9 cellular contexts compared by ENCODE assay signal in genomic region chrX:136148391-136148790, GRCh38. TPM values are rescaled to one million over a fixed set of nuclear protein-coding genes. Genes with fewer than 3 reads are reported as not detected.
DNase-seq lines count a peak whose midpoint lies in the region.
"Had no signal": no experiment of that assay in that cellular context is flagged by ENCODE, and none has a peak within 500 bp of the region (broad histone marks: within the 10 kb centered on the region; RNA-seq: fewer than 3 reads in every experiment).

No MANE protein-coding gene starts in this region.

- H3K4me2 ChIP-seq in BLaER1 (peak overlapping the region; percentile 56), neuronal stem cell (ENCODE audit: insufficient read depth, low read length, poor library complexity, severe bottlenecking) (peak overlapping the region; percentile 31)

- H3K27ac ChIP-seq in BLaER1 (no peak overlapping the region), esophagus (ENCODE audit: low read depth in 2 of 2, low read length in 1 of 2) (peak overlapping the region; percentile 47 to 63), neuronal stem cell (replicated peaks; ENCODE audit: low read length) (no peak overlapping the region)

- H2BK15ac ChIP-seq in neuronal stem cell (ENCODE audit: low read length) = no peak overlapping the region

- no peak overlapping the region for H2BK5ac ChIP-seq in neuronal stem cell (ENCODE audit: low read length)

- H4K20me1 ChIP-seq in BLaER1 = peaks cover 29% of the 10 kb centered on the region; the same call in 1 of the 2 replicates

- H3K9ac ChIP-seq in BLaER1 (no peak overlapping the region), neuronal stem cell (ENCODE audit: low read depth, low read length, poor library complexity) (no peak overlapping the region)

- H3K36me3 ChIP-seq in BLaER1 (no peaks in the 10 kb centered on the region), esophagus (ENCODE audit: control insufficient read depth in 2 of 2, insufficient read depth in 2 of 2, low read length in 1 of 2) (no peaks in the 10 kb centered on the region), neuronal stem cell (replicated peaks in 1 of 2; ENCODE audit: control insufficient read depth in 2 of 2, insufficient read depth in 2 of 2, low read length in 2 of 2) (no peaks in the 10 kb centered on the region)

- DNase-seq in NCI-H69 (lab: John Stamatoyannopoulos, UW) = peak; percentile 45
- no peak for DNase-seq in neuronal stem cell (ENCODE audit: low spot score)
- DNase-seq in NK-92 treated with Interleukin-12 subunit alpha and Interleukin-12 subunit beta, amount 100 ng/mL, for 24 hours (lab: John Stamatoyannopoulos, UW) = no peak
- DNase-seq in GDM1 (lab: John Stamatoyannopoulos, UW) = no peak
- no peak for DNase-seq in stimulated activated CD8-positive, alpha-beta memory T cell treated with anti-CD3 and anti-CD28 coated beads, Interleukin-4, amount 100 ng/mL, for 48 hours
- no peak for DNase-seq in NCI-H526 treated with DMSO at 0.1 percent for 48 hours (lab: John Stamatoyannopoulos, UW)
- DNase-seq: NCI-H187 treated with DMSO at 0.1 percent for 48 hours had no signal

- H2AFZ ChIP-seq in neuronal stem cell (ENCODE audit: low read length) = no peak overlapping the region

- no peak overlapping the region for H2BK12ac ChIP-seq in neuronal stem cell (ENCODE audit: low read length)

- no peak overlapping the region for H2AK5ac ChIP-seq in neuronal stem cell (ENCODE audit: low read depth, low read length)

- H3K4ac ChIP-seq in neuronal stem cell (ENCODE audit: low read length) = no peak overlapping the region

- 12 to 30% methylated on average over 17 of the region's 17 CpGs for WGBS in esophagus, 2 donors
- WGBS in neuronal stem cell (ENCODE audit: extremely low coverage in 2 of 2, insufficient read length in 2 of 2, insufficient replicate concordance in 1 of 2), 2 donors = no CpG with 5 or more reads among the region's 17 CpGs

- H4K91ac ChIP-seq in neuronal stem cell (ENCODE audit: low read depth, low read length, poor library complexity) = no peak overlapping the region

- H3K27me3 ChIP-seq in BLaER1 (peaks cover 54% of the 10 kb centered on the region), esophagus (ENCODE audit: control insufficient read depth in 1 of 2, insufficient read depth in 2 of 2, low read length in 2 of 2) (no peaks in the 10 kb centered on the region), neuronal stem cell (ENCODE audit: control insufficient read depth in 3 of 3, insufficient read depth in 3 of 3, low read depth in 1 of 3, low read length in 3 of 3) (peaks cover 0 to 31% (median 2%) of the 10 kb centered on the region in 3 experiments)

- H3K4me1 ChIP-seq in BLaER1 (peaks cover 15% of the 10 kb centered on the region), esophagus (ENCODE audit: control insufficient read depth in 2 of 2, insufficient read depth in 2 of 2, low read length in 1 of 2) (no peaks in the 10 kb centered on the region), neuronal stem cell (ENCODE audit: control insufficient read depth in 2 of 2, insufficient read depth in 1 of 2, low read depth in 1 of 2, low read length in 2 of 2) (no peaks in the 10 kb centered on the region)

- no peak overlapping the region for H3K14ac ChIP-seq in neuronal stem cell (ENCODE audit: low read length)

- no peak overlapping the region for H2BK120ac ChIP-seq in neuronal stem cell (ENCODE audit: low read depth, low read length)

- no peak overlapping the region for H3K18ac ChIP-seq in neuronal stem cell (ENCODE audit: low read length)

- H3K23ac ChIP-seq in neuronal stem cell (ENCODE audit: low read depth, low read length, poor library complexity) = no peak overlapping the region

- H4K8ac ChIP-seq in neuronal stem cell (ENCODE audit: low read depth, low read length) = no peak overlapping the region

- H3K79me1 ChIP-seq in neuronal stem cell (ENCODE audit: low read depth, low read length) = no peaks in the 10 kb centered on the region

- H3K4me3 ChIP-seq in BLaER1 (no peak overlapping the region), esophagus (ENCODE audit: low read depth in 1 of 2, low read length in 2 of 2) (peak overlapping the region; percentile 13 to 43), neuronal stem cell (ENCODE audit: low read length in 2 of 2) (peak overlapping the region in 1 of 2 donors; percentile 75)

- H3K9me3 ChIP-seq in BLaER1 (no peaks in the 10 kb centered on the region; the same call in 1 of the 2 replicates), esophagus (ENCODE audit: control insufficient read depth in 2 of 2, insufficient read depth in 1 of 2, low read depth in 1 of 2, low read length in 1 of 2) (no peaks in the 10 kb centered on the region), neuronal stem cell (replicated peaks in 1 of 2; ENCODE audit: control insufficient read depth in 2 of 2, insufficient read depth in 1 of 2, low read depth in 1 of 2, low read length in 2 of 2) (no peaks in the 10 kb centered on the region)

RNA-seq across cellular contexts. Expression of gene FHL1, which starts 1.1 kb away (rescaled TPM):
- 100 to 1,000 TPM in 1 of 2 donors, 10 to 100 TPM in 1; 70.7 to 127 TPM for polyA plus RNA-seq in esophagus
- polyA plus RNA-seq in neuronal stem cell (2013, experiment 1 of 2) = 97.7 TPM
- polyA plus RNA-seq in neuronal stem cell (2013, experiment 2 of 2) = 104 TPM

Comparison
In these comparisons a context has a peak if more than half of its experiments do, and no peak if none do; other contexts are left out.
1. H3K27ac ChIP-seq: peak in esophagus (2 of 2); none in BLaER1 (single experiment) and neuronal stem cell (single experiment).